ENCODE assay signal across 27 cellular contexts in genomic region chr7:114903131-114903530, GRCh38. TPM values are rescaled to one million over a fixed set of nuclear protein-coding genes. Genes with fewer than 3 reads are reported as not detected.
DNase-seq lines count a peak whose midpoint lies in the region; ATAC-seq, FAIRE-seq and TF ChIP-seq lines count a peak whose summit lies in the region.
"Had no signal": no experiment of that assay in that cellular context is flagged by ENCODE, and none has a peak within 500 bp of the region (broad histone marks: within the 10 kb centered on the region; RNA-seq: fewer than 3 reads in every experiment).

No MANE protein-coding gene starts in this region.

- ATAC-seq in HCT116, result no peak
- peak; percentile 39 for ATAC-seq in esophagus mucosa
- ATAC-seq in GM18517 (IDR thresholded peaks at IDR 0.05; ENCODE audit: unreplicated experiment), result no peak
- ATAC-seq: CD8-positive, alpha-beta T cell had no signal

- intact Hi-C loops in HCT116 (cut with micrococcal nuclease), result no loop called here

- CTCF ChIA-PET in HCT116 (lab: Charles Lee), result no interaction called here

- H3K4me3 Mint-ChIP-seq in type B pancreatic cell, result no peak overlapping the region
- no peak overlapping the region for H3K4me3 Mint-ChIP-seq in chondrocyte (ENCODE audit: unreplicated experiment)
- H3K4me3 Mint-ChIP-seq: B cell; CD4-positive, CD25-positive, alpha-beta regulatory T cell; CD8-positive, alpha-beta T cell had no signal

- H3K4me1 Mint-ChIP-seq in type B pancreatic cell (ENCODE audit: unreplicated experiment), result peaks cover 4% of the 10 kb centered on the region
- H3K4me1 Mint-ChIP-seq in chondrocyte (ENCODE audit: low read depth), result no peaks in the 10 kb centered on the region
- H3K4me1 Mint-ChIP-seq: B cell had no signal

- no peak for FAIRE-seq in bronchial epithelial cell (lab: Jason Lieb, UNC)
- FAIRE-seq: D721Med, GM12891, GM18507, GM19239, H1 had no signal

- peak overlapping the region; percentile 4 for H2AFZ ChIP-seq in HCT116 (ENCODE audit: low read depth, low read length, poor library complexity, severe bottlenecking)
- H2AFZ ChIP-seq: GM23248 had no signal

- peaks cover 25 to 40% of the 10 kb centered on the region in 2 experiments for H3K4me1 ChIP-seq in HCT116 (ENCODE audit: control insufficient read depth in 1 of 2, insufficient read depth in 2 of 2, low read length in 2 of 2)
- H3K4me1 ChIP-seq: BLaER1 had no signal

- H3K4me3 ChIP-seq in HCT116 (replicated peaks in 1 of 2; ENCODE audit: low read depth in 1 of 2, low read length in 2 of 2) (no peak overlapping the region), bronchial epithelial cell (ENCODE audit: low read depth, low read length) (no peak overlapping the region)
- H3K4me3 ChIP-seq: BLaER1, GM23248 had no signal

- H3K27me3 ChIP-seq in HCT116 (ENCODE audit: insufficient read depth, low read length) (no peaks in the 10 kb centered on the region), bronchial epithelial cell (ENCODE audit: control insufficient read depth, insufficient read depth, low read length) (no peaks in the 10 kb centered on the region)
- H3K27me3 ChIP-seq: BLaER1 had no signal

- no peaks in the 10 kb centered on the region for H4K20me1 ChIP-seq in HCT116 (ENCODE audit: insufficient read depth)
- H4K20me1 ChIP-seq: BLaER1 had no signal

- H3K36me3 Mint-ChIP-seq in type B pancreatic cell (no peaks in the 10 kb centered on the region), chondrocyte (ENCODE audit: low read depth) (no peaks in the 10 kb centered on the region)
- H3K36me3 Mint-ChIP-seq: CD4-positive, CD25-positive, alpha-beta regulatory T cell; CD8-positive, alpha-beta T cell had no signal

- no peak for TF ChIP-seq CTCF in HCT116 (IDR thresholded peaks at IDR 0.05 in 2 of 3, conservative IDR thresholded peaks at IDR 0.05 in 1 of 3; ENCODE audit: borderline replicate concordance in 1 of 3, insufficient read depth in 1 of 3, low read depth in 2 of 3, low read length in 2 of 3)
- TF ChIP-seq CTCF in bronchial epithelial cell (IDR thresholded peaks at IDR 0.05; ENCODE audit: insufficient read depth, low read length, severe bottlenecking), result no peak
- no peak for TF ChIP-seq CTCF in type B pancreatic cell (conservative IDR thresholded peaks at IDR 0.05)
- no peak for TF ChIP-seq CTCF in chondrocyte (IDR thresholded peaks at IDR 0.05)

- TF ChIP-seq POLR2A in HCT116 (IDR thresholded peaks at IDR 0.05; ENCODE audit: borderline replicate concordance, extremely low read depth, insufficient read depth, insufficient read length), result no peak

- H3K27me3 Mint-ChIP-seq in type B pancreatic cell, result no peaks in the 10 kb centered on the region
- H3K27me3 Mint-ChIP-seq in chondrocyte (ENCODE audit: low read depth), result no peaks in the 10 kb centered on the region
- H3K27me3 Mint-ChIP-seq: B cell; CD4-positive, CD25-positive, alpha-beta regulatory T cell had no signal

- no peaks in the 10 kb centered on the region for H3K36me3 ChIP-seq in HCT116 (ENCODE audit: control insufficient read depth in 1 of 2, insufficient read depth in 2 of 2, low read length in 2 of 2)
- H3K36me3 ChIP-seq in bronchial epithelial cell (ENCODE audit: control insufficient read depth, insufficient read depth, low read length), result no peaks in the 10 kb centered on the region
- H3K36me3 ChIP-seq: BLaER1 had no signal

- H3K9me3 Mint-ChIP-seq in type B pancreatic cell (no peaks in the 10 kb centered on the region), chondrocyte (ENCODE audit: low read depth) (peaks cover 2% of the 10 kb centered on the region)
- H3K9me3 Mint-ChIP-seq: CD4-positive, CD25-positive, alpha-beta regulatory T cell; CD8-positive, alpha-beta T cell had no signal

- RAD21 ChIA-PET in HCT116 (lab: Charles Lee; ENCODE audit: low non-redundant PET in 1 of 2, low total read pairs in 2 of 2, uncharacterized antibody in 2 of 2, unreplicated experiment in 2 of 2), result no interaction called here

- no peaks in the 10 kb centered on the region for H3K9me2 ChIP-seq in HCT116 (ENCODE audit: insufficient read depth)

- POLR2A ChIA-PET in HCT116 (lab: Charles Lee), result interaction anchor here (1.0 kb wide), 1 partner anchor 14 kb away, joined by 3 read pairs; no protein-coding TSS in a partner anchor

- no TSS peak for BruUV-seq in HCT116 (replicated peaks; lab: Mats Ljungman, UMichigan)

- no peak overlapping the region for H3K9ac ChIP-seq in HCT116 (ENCODE audit: low read length)
- H3K9ac ChIP-seq: BLaER1, GM23248 had no signal

- peak overlapping the region; percentile 49 for H3K27ac Mint-ChIP-seq in type B pancreatic cell
- H3K27ac Mint-ChIP-seq in chondrocyte (ENCODE audit: unreplicated experiment), result no peak overlapping the region
- H3K27ac Mint-ChIP-seq: B cell; CD4-positive, CD25-positive, alpha-beta regulatory T cell; CD8-positive, alpha-beta T cell had no signal

- H3K4me2 ChIP-seq in HCT116 (ENCODE audit: low read length), result 0 out of 2 replicates have a peak overlapping the region, but pooled peaks have one; percentile 61
- H3K4me2 ChIP-seq: BLaER1 had no signal

- TF ChIP-seq RAD21 in HCT116 (IDR thresholded peaks at IDR 0.05; ENCODE audit: low read depth), result no peak

- DNase-seq in HCT116 (ENCODE audit: low read depth, low spot score), result no peak
- peak; percentile 61 for DNase-seq in bronchial epithelial cell (ENCODE audit: low read depth)
- DNase-seq in type B pancreatic cell (ENCODE audit: extremely low spot score, unreplicated experiment), result no peak
- no peak for DNase-seq in DMS114 treated with DMSO at 0.1 percent for 48 hours (lab: John Stamatoyannopoulos, UW; ENCODE audit: unreplicated experiment)
- no peak for DNase-seq in chondrocyte (ENCODE audit: low spot score)
- no peak for DNase-seq in NCI-H446 treated with DMSO at 0.1 percent for 48 hours (lab: John Stamatoyannopoulos, UW)
- DNase-seq: Caco-2; CD4-positive, CD25-positive, alpha-beta regulatory T cell; CD8-positive, alpha-beta T cell; DMS 273 treated with DMSO at 0.1 percent for 48 hours; DMS53; DMS79 treated with DMSO at 0.1 percent for 48 hours; GF-D8; GM23248; H7; HCEC 1CT had no signal

- no peaks in the 10 kb centered on the region for H3K79me2 ChIP-seq in HCT116 (ENCODE audit: insufficient read depth, low read length)

- no peak overlapping the region for H3K27ac ChIP-seq in HCT116 (ENCODE audit: low read depth, low read length)
- H3K27ac ChIP-seq: BLaER1, C4-2B, GM23248 had no signal

- H3K9me3 ChIP-seq in HCT116 (ENCODE audit: control insufficient read depth in 1 of 2, insufficient read depth in 1 of 2, low read depth in 1 of 2, low read length in 2 of 2), result peaks cover 0 to under 1% of the 10 kb centered on the region in 2 experiments; a peak in 1 of 4 replicates
- H3K9me3 ChIP-seq: BLaER1, Caco-2 had no signal

TF ChIP-seq in HCT116, 20 proteins besides CTCF, POLR2A, EP300 and RAD21:
- no peak for TF ChIP-seq SP1 (IDR thresholded peaks at IDR 0.05; ENCODE audit: low read depth)
- TF ChIP-seq EGR1 (IDR thresholded peaks at IDR 0.05; ENCODE audit: low read depth), result no peak
- TF ChIP-seq CBX3 (IDR thresholded peaks at IDR 0.05; ENCODE audit: low read depth), result no peak
- TF ChIP-seq JUND (IDR thresholded peaks at IDR 0.05), result no peak
- no peak for TF ChIP-seq POLR2AphosphoS5 (IDR thresholded peaks at IDR 0.05; ENCODE audit: low read depth, low read length)
- TF ChIP-seq MAX (IDR thresholded peaks at IDR 0.05), result no peak
- TF ChIP-seq SIN3A (IDR thresholded peaks at IDR 0.05; ENCODE audit: low read depth), result no peak
- TF ChIP-seq ATF3 (IDR thresholded peaks at IDR 0.05), result no peak
- TF ChIP-seq SRF (IDR thresholded peaks at IDR 0.05; ENCODE audit: low read depth), result no peak
- no peak for TF ChIP-seq CEBPB (IDR thresholded peaks at IDR 0.05; ENCODE audit: low read depth)
- no peak for TF ChIP-seq REST (IDR thresholded peaks at IDR 0.05; ENCODE audit: low read depth)
- no peak for TF ChIP-seq EZH2phosphoT487 (IDR thresholded peaks at IDR 0.05; ENCODE audit: borderline replicate concordance)
- no peak for TF ChIP-seq TCF7L2 (IDR thresholded peaks at IDR 0.05; ENCODE audit: borderline replicate concordance, extremely low read depth, insufficient read depth, insufficient read length)
- no peak for TF ChIP-seq FOSL1 (IDR thresholded peaks at IDR 0.05; ENCODE audit: low read depth)
TF ChIP-seq in HCT116: peak in this region for 0.

RNA-seq across cellular contexts. Expression of gene MDFIC, which starts 18.8 kb away (rescaled TPM):
- total RNA-seq in HCT116 (2021; ENCODE audit: unreplicated experiment), result 8.3 TPM
- 6.9 and 7.0 TPM in 2 replicates for polyA plus RNA-seq in HCT116 (2012)
- 8.7 and 9.7 TPM in 2 replicates for total RNA-seq in bronchial epithelial cell
- total RNA-seq in esophagus mucosa, result 23.2 TPM
- total RNA-seq in type B pancreatic cell (ENCODE audit: low replicate concordance), result 20.2 and 20.7 TPM in 2 replicates
- total RNA-seq in chondrocyte, result 12.7 to 24.6 TPM (median 15.6 TPM) in 3 replicates
- total RNA-seq: G401 had no signal
